17 cellular contexts compared by ENCODE assay signal in genomic region chr6:42459888-42460287, GRCh38. TPM values are rescaled to one million over a fixed set of nuclear protein-coding genes. Genes with fewer than 3 reads are reported as not detected.
"Had no signal": no experiment of that assay in that cellular context is flagged by ENCODE, and none has a peak within 500 bp of the region (broad histone marks: within the 10 kb centered on the region; RNA-seq: fewer than 3 reads in every experiment).

No MANE protein-coding gene starts in this region.

- H3K4me3 ChIP-seq: gastrocnemius medialis, heart right ventricle, pancreas had no signal

- H3K27ac ChIP-seq: gastrocnemius medialis, heart right ventricle, pancreas had no signal

- ATAC-seq: esophagus mucosa; gastrocnemius medialis; heart right ventricle; naive thymus-derived CD4-positive, alpha-beta T cell; pancreas; right cardiac atrium had no signal

- H3K27ac Mint-ChIP-seq: naive thymus-derived CD4-positive, alpha-beta T cell; nephron progenitor cell; progenitor cell of endocrine pancreas had no signal

- H3K27me3 Mint-ChIP-seq: progenitor cell of endocrine pancreas had no signal

- H3K9me3 ChIP-seq: gastrocnemius medialis, heart right ventricle, pancreas had no signal

- H3K4me3 Mint-ChIP-seq: naive thymus-derived CD4-positive, alpha-beta T cell; nephron progenitor cell had no signal

- DNase-seq: effector memory CD4-positive, alpha-beta T cell; gastrocnemius medialis; heart right ventricle; hypothalamus; kidney glomerular epithelial cell; mesendoderm; naive thymus-derived CD4-positive, alpha-beta T cell; nephron progenitor cell; pancreas; right cardiac atrium; small intestine; stimulated activated CD4-positive, alpha-beta T cell treated with anti-CD3 and anti-CD28 coated beads, Interleukin-12 subunit alpha, Interleukin-12 subunit beta, amount 100 ng/mL, for 4 hours; stimulated activated naive CD4-positive, alpha-beta T cell treated with Interleukin-2 at 50 U/mL for 16 hours; trophoblast cell had no signal

- H3K27me3 ChIP-seq: gastrocnemius medialis, heart right ventricle, pancreas had no signal

- H3K4me1 Mint-ChIP-seq: nephron progenitor cell had no signal

- H3K9me3 Mint-ChIP-seq: naive thymus-derived CD4-positive, alpha-beta T cell had no signal

- H3K36me3 ChIP-seq: gastrocnemius medialis, heart right ventricle, pancreas had no signal

- H3K36me3 Mint-ChIP-seq: naive thymus-derived CD4-positive, alpha-beta T cell had no signal

- H3K4me1 ChIP-seq: gastrocnemius medialis, heart right ventricle, pancreas had no signal

RNA-seq across cellular contexts. Expression of gene TRERF1, which starts 8.2 kb away (rescaled TPM):
- total RNA-seq: lung microvascular endothelial cell had no signal
